1 cellular context compared by ENCODE assay signal in the genomic region with DNA sequence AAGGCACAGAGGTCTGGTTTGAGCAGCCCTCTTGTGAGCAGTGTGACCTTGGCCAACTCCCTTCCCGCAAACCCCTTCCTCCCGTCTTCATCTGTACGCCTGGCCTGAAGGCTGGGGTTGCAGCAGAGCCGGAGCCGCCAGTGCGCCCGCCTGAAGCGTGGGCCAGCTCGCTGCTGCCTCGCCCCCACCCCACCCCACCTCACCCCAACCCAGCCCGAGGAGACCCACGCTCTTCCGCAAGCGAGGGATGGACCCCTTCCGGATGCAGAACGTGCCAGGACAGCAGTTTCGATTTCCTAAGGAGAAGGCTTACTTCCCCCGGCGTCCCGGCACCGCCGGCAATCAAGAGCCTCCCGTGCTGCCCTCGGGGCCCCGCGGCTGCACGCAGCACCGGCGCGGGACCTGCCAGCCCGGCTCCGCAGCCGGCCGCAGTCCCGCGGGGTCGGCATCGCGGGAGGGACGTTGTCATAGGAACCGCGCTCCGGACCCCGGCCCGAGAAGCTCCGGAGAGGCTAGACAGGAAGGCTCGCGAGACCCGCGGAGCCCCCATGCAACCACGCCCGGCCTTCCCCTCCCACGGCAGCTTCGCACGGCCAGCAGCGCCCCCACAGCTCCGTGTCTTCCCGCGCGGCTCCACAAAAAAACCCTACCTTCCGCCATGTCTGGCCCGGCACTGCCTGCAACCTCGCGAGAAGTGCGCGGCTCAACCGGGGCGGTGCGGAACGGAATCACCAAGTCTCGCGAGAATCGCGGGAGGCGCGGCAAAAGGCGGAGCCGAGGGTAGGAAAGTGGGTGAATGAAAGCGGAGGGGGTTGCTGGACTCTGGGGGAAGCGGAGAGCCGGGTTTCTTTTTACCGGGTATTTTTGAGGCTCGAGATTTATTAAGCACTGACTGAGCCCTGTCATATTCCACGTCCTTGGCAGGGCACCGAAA.
TF ChIP-seq lines count a peak whose summit lies in the region.

A gene with protein sequence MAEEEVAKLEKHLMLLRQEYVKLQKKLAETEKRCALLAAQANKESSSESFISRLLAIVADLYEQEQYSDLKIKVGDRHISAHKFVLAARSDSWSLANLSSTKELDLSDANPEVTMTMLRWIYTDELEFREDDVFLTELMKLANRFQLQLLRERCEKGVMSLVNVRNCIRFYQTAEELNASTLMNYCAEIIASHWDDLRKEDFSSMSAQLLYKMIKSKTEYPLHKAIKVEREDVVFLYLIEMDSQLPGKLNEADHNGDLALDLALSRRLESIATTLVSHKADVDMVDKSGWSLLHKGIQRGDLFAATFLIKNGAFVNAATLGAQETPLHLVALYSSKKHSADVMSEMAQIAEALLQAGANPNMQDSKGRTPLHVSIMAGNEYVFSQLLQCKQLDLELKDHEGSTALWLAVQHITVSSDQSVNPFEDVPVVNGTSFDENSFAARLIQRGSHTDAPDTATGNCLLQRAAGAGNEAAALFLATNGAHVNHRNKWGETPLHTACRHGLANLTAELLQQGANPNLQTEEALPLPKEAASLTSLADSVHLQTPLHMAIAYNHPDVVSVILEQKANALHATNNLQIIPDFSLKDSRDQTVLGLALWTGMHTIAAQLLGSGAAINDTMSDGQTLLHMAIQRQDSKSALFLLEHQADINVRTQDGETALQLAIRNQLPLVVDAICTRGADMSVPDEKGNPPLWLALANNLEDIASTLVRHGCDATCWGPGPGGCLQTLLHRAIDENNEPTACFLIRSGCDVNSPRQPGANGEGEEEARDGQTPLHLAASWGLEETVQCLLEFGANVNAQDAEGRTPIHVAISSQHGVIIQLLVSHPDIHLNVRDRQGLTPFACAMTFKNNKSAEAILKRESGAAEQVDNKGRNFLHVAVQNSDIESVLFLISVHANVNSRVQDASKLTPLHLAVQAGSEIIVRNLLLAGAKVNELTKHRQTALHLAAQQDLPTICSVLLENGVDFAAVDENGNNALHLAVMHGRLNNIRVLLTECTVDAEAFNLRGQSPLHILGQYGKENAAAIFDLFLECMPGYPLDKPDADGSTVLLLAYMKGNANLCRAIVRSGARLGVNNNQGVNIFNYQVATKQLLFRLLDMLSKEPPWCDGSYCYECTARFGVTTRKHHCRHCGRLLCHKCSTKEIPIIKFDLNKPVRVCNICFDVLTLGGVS (minus strand): TSS at position 698 of the 934 bp plus-strand sequence. CDS start 38 bp downstream, at position 660.

TF ChIP-seq in HEK293, 187 proteins besides CTCF, POLR2A, EP300 and RAD21 (continued from another document and continues in another):
- TF ChIP-seq, protein P1, sequence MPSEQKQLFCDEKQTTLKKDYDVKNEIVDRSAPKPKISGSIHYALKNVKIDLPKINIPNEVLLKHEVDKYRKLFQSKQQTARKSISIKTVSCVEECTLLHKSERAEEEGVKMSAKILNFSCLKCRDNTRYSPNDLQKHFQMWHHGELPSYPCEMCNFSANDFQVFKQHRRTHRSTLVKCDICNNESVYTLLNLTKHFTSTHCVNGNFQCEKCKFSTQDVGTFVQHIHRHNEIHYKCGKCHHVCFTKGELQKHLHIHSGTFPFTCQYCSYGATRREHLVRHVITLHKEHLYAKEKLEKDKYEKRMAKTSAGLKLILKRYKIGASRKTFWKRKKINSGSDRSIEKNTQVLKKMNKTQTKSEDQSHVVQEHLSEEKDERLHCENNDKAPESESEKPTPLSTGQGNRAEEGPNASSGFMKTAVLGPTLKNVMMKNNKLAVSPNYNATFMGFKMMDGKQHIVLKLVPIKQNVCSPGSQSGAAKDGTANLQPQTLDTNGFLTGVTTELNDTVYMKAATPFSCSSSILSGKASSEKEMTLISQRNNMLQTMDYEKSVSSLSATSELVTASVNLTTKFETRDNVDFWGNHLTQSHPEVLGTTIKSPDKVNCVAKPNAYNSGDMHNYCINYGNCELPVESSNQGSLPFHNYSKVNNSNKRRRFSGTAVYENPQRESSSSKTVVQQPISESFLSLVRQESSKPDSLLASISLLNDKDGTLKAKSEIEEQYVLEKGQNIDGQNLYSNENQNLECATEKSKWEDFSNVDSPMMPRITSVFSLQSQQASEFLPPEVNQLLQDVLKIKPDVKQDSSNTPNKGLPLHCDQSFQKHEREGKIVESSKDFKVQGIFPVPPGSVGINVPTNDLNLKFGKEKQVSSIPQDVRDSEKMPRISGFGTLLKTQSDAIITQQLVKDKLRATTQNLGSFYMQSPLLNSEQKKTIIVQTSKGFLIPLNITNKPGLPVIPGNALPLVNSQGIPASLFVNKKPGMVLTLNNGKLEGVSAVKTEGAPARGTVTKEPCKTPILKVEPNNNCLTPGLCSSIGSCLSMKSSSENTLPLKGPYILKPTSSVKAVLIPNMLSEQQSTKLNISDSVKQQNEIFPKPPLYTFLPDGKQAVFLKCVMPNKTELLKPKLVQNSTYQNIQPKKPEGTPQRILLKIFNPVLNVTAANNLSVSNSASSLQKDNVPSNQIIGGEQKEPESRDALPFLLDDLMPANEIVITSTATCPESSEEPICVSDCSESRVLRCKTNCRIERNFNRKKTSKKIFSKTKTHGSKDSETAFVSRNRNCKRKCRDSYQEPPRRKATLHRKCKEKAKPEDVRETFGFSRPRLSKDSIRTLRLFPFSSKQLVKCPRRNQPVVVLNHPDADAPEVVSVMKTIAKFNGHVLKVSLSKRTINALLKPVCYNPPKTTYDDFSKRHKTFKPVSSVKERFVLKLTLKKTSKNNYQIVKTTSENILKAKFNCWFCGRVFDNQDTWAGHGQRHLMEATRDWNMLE (tag by site-specific recombination; conservative IDR thresholded peaks at IDR 0.05; ENCODE audit: low read depth): no peak
- TF ChIP-seq, protein P2, sequence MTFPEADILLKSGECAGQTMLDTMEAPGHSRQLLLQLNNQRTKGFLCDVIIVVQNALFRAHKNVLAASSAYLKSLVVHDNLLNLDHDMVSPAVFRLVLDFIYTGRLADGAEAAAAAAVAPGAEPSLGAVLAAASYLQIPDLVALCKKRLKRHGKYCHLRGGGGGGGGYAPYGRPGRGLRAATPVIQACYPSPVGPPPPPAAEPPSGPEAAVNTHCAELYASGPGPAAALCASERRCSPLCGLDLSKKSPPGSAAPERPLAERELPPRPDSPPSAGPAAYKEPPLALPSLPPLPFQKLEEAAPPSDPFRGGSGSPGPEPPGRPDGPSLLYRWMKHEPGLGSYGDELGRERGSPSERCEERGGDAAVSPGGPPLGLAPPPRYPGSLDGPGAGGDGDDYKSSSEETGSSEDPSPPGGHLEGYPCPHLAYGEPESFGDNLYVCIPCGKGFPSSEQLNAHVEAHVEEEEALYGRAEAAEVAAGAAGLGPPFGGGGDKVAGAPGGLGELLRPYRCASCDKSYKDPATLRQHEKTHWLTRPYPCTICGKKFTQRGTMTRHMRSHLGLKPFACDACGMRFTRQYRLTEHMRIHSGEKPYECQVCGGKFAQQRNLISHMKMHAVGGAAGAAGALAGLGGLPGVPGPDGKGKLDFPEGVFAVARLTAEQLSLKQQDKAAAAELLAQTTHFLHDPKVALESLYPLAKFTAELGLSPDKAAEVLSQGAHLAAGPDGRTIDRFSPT (tag by site-specific recombination; IDR thresholded peaks at IDR 0.05): no peak
- TF ChIP-seq ZNF629 (tag by site-specific recombination; IDR thresholded peaks at IDR 0.05) (peak; percentile 43; the same call in 1 of the 2 replicates), ZNF184 (tag by site-specific recombination; IDR thresholded peaks at IDR 0.05) (no peak), ZNF24 (tag by site-specific recombination; IDR thresholded peaks at IDR 0.05) (peak; percentile 38; the same call in 1 of the 2 replicates), ZNF791 (tag by site-specific recombination; IDR thresholded peaks at IDR 0.05) (no peak), ZNF146 (tag by site-specific recombination; IDR thresholded peaks at IDR 0.05) (no peak), ZNF175 (tag by site-specific recombination; IDR thresholded peaks at IDR 0.05) (no peak), ZBTB20 (tag by site-specific recombination; IDR thresholded peaks at IDR 0.05) (no peak; the same call in 1 of the 2 replicates), ZNF354C (tag by site-specific recombination; IDR thresholded peaks at IDR 0.05; ENCODE audit: borderline replicate concordance, low read depth) (no peak), ZBTB7A (tag by site-specific recombination; IDR thresholded peaks at IDR 0.05; ENCODE audit: low read depth) (no peak), ZFP69B (tag by site-specific recombination; IDR thresholded peaks at IDR 0.05) (no peak), REPIN1 (tag by site-specific recombination; IDR thresholded peaks at IDR 0.05; ENCODE audit: low read depth) (no peak), ZNF324 (tag by site-specific recombination; IDR thresholded peaks at IDR 0.05) (0 out of 2 replicates have a peak, but pooled peaks have one; percentile 44), ZNF658 (tag by site-specific recombination; IDR thresholded peaks at IDR 0.05) (no peak), ZFP41 (tag by site-specific recombination; IDR thresholded peaks at IDR 0.05; ENCODE audit: borderline replicate concordance) (no peak), ZNF366 (tag by site-specific recombination; conservative IDR thresholded peaks at IDR 0.05) (no peak), ZNF10 (tag by site-specific recombination; IDR thresholded peaks at IDR 0.05) (no peak), SCRT1 (tag by site-specific recombination; IDR thresholded peaks at IDR 0.05; ENCODE audit: borderline replicate concordance) (no peak), ZBTB21 (tag by site-specific recombination; IDR thresholded peaks at IDR 0.05) (no peak), ZNF266 (tag by site-specific recombination; IDR thresholded peaks at IDR 0.05; ENCODE audit: low read depth) (no peak), HOXC10 (CRISPR knock-in tag; IDR thresholded peaks at IDR 0.05) (no peak), ZNF837 (tag by site-specific recombination; IDR thresholded peaks at IDR 0.05) (no peak), MYNN (tag by site-specific recombination; IDR thresholded peaks at IDR 0.05; ENCODE audit: borderline replicate concordance) (no peak), SP7 (tag by site-specific recombination; IDR thresholded peaks at IDR 0.05) (peak; percentile 79), ZNF501 (tag by site-specific recombination; IDR thresholded peaks at IDR 0.05) (no peak), GLIS1 (tag by site-specific recombination; IDR thresholded peaks at IDR 0.05) (peak; percentile 55; the same call in 1 of the 2 replicates), ZNF112 (tag by site-specific recombination; IDR thresholded peaks at IDR 0.05) (no peak)
- TF ChIP-seq, protein P3, sequence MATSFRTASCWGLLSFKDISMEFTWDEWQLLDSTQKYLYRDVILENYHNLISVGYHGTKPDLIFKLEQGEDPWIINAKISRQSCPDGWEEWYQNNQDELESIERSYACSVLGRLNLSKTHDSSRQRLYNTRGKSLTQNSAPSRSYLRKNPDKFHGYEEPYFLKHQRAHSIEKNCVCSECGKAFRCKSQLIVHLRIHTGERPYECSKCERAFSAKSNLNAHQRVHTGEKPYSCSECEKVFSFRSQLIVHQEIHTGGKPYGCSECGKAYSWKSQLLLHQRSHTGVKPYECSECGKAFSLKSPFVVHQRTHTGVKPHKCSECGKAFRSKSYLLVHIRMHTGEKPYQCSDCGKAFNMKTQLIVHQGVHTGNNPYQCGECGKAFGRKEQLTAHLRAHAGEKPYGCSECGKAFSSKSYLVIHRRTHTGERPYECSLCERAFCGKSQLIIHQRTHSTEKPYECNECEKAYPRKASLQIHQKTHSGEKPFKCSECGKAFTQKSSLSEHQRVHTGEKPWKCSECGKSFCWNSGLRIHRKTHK (tag by site-specific recombination; IDR thresholded peaks at IDR 0.05): no peak
- TF ChIP-seq, protein P4, sequence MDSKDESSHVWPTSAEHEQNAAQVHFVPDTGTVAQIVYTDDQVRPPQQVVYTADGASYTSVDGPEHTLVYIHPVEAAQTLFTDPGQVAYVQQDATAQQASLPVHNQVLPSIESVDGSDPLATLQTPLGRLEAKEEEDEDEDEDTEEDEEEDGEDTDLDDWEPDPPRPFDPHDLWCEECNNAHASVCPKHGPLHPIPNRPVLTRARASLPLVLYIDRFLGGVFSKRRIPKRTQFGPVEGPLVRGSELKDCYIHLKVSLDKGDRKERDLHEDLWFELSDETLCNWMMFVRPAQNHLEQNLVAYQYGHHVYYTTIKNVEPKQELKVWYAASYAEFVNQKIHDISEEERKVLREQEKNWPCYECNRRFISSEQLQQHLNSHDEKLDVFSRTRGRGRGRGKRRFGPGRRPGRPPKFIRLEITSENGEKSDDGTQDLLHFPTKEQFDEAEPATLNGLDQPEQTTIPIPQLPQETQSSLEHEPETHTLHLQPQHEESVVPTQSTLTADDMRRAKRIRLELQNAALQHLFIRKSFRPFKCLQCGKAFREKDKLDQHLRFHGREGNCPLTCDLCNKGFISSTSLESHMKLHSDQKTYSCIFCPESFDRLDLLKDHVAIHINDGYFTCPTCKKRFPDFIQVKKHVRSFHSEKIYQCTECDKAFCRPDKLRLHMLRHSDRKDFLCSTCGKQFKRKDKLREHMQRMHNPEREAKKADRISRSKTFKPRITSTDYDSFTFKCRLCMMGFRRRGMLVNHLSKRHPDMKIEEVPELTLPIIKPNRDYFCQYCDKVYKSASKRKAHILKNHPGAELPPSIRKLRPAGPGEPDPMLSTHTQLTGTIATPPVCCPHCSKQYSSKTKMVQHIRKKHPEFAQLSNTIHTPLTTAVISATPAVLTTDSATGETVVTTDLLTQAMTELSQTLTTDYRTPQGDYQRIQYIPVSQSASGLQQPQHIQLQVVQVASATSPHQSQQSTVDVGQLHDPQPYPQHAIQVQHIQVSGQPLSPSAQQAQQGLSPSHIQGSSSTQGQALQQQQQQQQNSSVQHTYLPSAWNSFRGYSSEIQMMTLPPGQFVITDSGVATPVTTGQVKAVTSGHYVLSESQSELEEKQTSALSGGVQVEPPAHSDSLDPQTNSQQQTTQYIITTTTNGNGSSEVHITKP (tag by site-specific recombination; IDR thresholded peaks at IDR 0.05): peak; percentile 97
- TF ChIP-seq, protein P5, sequence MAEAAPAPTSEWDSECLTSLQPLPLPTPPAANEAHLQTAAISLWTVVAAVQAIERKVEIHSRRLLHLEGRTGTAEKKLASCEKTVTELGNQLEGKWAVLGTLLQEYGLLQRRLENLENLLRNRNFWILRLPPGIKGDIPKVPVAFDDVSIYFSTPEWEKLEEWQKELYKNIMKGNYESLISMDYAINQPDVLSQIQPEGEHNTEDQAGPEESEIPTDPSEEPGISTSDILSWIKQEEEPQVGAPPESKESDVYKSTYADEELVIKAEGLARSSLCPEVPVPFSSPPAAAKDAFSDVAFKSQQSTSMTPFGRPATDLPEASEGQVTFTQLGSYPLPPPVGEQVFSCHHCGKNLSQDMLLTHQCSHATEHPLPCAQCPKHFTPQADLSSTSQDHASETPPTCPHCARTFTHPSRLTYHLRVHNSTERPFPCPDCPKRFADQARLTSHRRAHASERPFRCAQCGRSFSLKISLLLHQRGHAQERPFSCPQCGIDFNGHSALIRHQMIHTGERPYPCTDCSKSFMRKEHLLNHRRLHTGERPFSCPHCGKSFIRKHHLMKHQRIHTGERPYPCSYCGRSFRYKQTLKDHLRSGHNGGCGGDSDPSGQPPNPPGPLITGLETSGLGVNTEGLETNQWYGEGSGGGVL (tag by site-specific recombination; IDR thresholded peaks at IDR 0.05): peak; percentile 78
- TF ChIP-seq, protein P6, sequence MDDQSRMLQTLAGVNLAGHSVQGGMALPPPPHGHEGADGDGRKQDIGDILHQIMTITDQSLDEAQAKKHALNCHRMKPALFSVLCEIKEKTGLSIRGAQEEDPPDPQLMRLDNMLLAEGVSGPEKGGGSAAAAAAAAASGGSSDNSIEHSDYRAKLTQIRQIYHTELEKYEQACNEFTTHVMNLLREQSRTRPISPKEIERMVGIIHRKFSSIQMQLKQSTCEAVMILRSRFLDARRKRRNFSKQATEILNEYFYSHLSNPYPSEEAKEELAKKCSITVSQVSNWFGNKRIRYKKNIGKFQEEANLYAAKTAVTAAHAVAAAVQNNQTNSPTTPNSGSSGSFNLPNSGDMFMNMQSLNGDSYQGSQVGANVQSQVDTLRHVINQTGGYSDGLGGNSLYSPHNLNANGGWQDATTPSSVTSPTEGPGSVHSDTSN (CRISPR knock-in tag; IDR thresholded peaks at IDR 0.05): no peak
